In genomic region chr3:163773136-163773535, GRCh38 we compare ENCODE assay signal across 22 cellular contexts.
"Had no signal": no experiment of that assay in that cellular context is flagged by ENCODE, and none has a peak within 500 bp of the region (broad histone marks: within the 10 kb centered on the region; RNA-seq: fewer than 3 reads in every experiment).

No MANE protein-coding gene starts in this region.

- H3K4me1 ChIP-seq: foreskin keratinocyte, left ventricle myocardium inferior, right lobe of liver, tibial nerve, vagina had no signal

- H3K36me3 ChIP-seq: left ventricle myocardium inferior, right lobe of liver, tibial nerve, vagina had no signal

- H3K9me3 ChIP-seq: right lobe of liver, tibial nerve, vagina had no signal

- H3K27ac ChIP-seq: foreskin keratinocyte, left ventricle myocardium inferior, right lobe of liver, tibial nerve, vagina, VCaP had no signal

- H3K4me3 ChIP-seq: left ventricle myocardium inferior, right lobe of liver, tibial nerve, vagina had no signal

- H3K27me3 ChIP-seq: foreskin keratinocyte, right lobe of liver, tibial nerve, vagina had no signal

- DNase-seq: activated CD4-positive, alpha-beta T cell treated with anti-CD3 and anti-CD28 coated beads, Interleukin-2, amount 10 ng/mL, durations not matched to agents 24 days and 14 days; activated CD8-positive, alpha-beta memory T cell treated with anti-CD3 and anti-CD28 coated beads, Interleukin-2, amount 10 ng/mL, durations not matched to agents 7 days and 5 days; activated CD8-positive, alpha-beta T cell treated with anti-CD3 and anti-CD28 coated beads for 36 hours; activated effector memory CD4-positive, alpha-beta T cell treated with anti-CD3 and anti-CD28 coated beads, Interleukin-2, amount 50 U/mL, for 16 hours; activated naive CD4-positive, alpha-beta T cell treated with anti-CD3 and anti-CD28 coated beads, Interleukin-2, amount 10 ng/mL, durations not matched to agents 7 days and 5 days; activated T-cell treated with anti-CD3 and anti-CD28 coated beads for 4 hours; erythroblast; glutamatergic neuron; hypothalamus; left ventricle myocardium inferior; naive thymus-derived CD4-positive, alpha-beta T cell; occipital lobe; small intestine; stimulated activated CD4-positive, alpha-beta T cell treated with anti-CD3 and anti-CD28 coated beads, Interleukin-2, amount 100 ng/mL, for 24 hours; stimulated activated naive CD8-positive, alpha-beta T cell treated with anti-CD3 and anti-CD28 coated beads, Interleukin-15, amount 100 ng/mL, for 72 hours had no signal

- ATAC-seq: activated CD4-positive, CD25-positive, alpha-beta regulatory T cell treated with anti-CD3 and anti-CD28 coated beads, Interleukin-2, amount 50 U/mL, for 24 hours; activated CD8-positive, alpha-beta memory T cell treated with anti-CD3 and anti-CD28 coated beads, Interleukin-2, amount 10 ng/mL, durations not matched to agents 7 days and 5 days; activated CD8-positive, alpha-beta T cell treated with anti-CD3 and anti-CD28 coated beads for 36 hours; foreskin keratinocyte; naive thymus-derived CD4-positive, alpha-beta T cell; stimulated activated effector memory CD8-positive, alpha-beta T cell treated with anti-CD3 and anti-CD28 coated beads, Interleukin-12 subunit alpha, Interleukin-12 subunit beta, amount 100 ng/mL, for 72 hours; stimulated activated naive CD8-positive, alpha-beta T cell treated with anti-CD3 and anti-CD28 coated beads, Interleukin-15, amount 100 ng/mL, for 72 hours had no signal
